ENCODE assay signal across 32 cellular contexts in genomic region chr12:1642513-1642912, GRCh38. TPM values are rescaled to one million over a fixed set of nuclear protein-coding genes. Genes with fewer than 3 reads are reported as not detected.
DNase-seq lines count a peak whose midpoint lies in the region; ATAC-seq and TF ChIP-seq lines count a peak whose summit lies in the region.
"Had no signal": no experiment of that assay in that cellular context is flagged by ENCODE, and none has a peak within 500 bp of the region (broad histone marks: within the 10 kb centered on the region; RNA-seq: fewer than 3 reads in every experiment).

No MANE protein-coding gene starts in this region.

- H3K27me3 ChIP-seq in esophagus muscularis mucosa: no peaks in the 10 kb centered on the region
- H3K27me3 ChIP-seq: ascending aorta; BLaER1 treated with 17β-estradiol and CSF1 and Interleukin-3, amounts not matched to agents 10 nM and 100 nM; SJSA1 had no signal

- ATAC-seq in GM21723 (IDR thresholded peaks at IDR 0.05; ENCODE audit: unreplicated experiment) (no peak), Right ventricle myocardium inferior (no peak)
- ATAC-seq: naive thymus-derived CD4-positive, alpha-beta T cell; psoas muscle; stimulated activated effector memory CD8-positive, alpha-beta T cell treated with anti-CD3 and anti-CD28 coated beads, Interleukin-12 subunit alpha, Interleukin-12 subunit beta, amount 100 ng/mL, for 72 hours had no signal

- no peak overlapping the region for H3K4me3 Mint-ChIP-seq in osteocyte (ENCODE audit: unreplicated experiment)
- H3K4me3 Mint-ChIP-seq: activated naive CD8-positive, alpha-beta T cell; activated T-cell treated with anti-CD3 and anti-CD28 coated beads, Interleukin-2, amount 50 U/mL, for 24 hours; stimulated activated effector memory CD8-positive, alpha-beta T cell treated with anti-CD3 and anti-CD28 coated beads, Interleukin-12 subunit alpha, Interleukin-12 subunit beta, amount 100 ng/mL, for 72 hours; type B pancreatic cell had no signal

- intact Hi-C loops in esophagus muscularis mucosa (cut with DNase I) (no loop called here), Right ventricle myocardium inferior (cut with DNase I) (no loop called here)

- no peak for TF ChIP-seq POLR2A in esophagus muscularis mucosa (IDR thresholded peaks at IDR 0.05; ENCODE audit: low read depth)

- no peaks in the 10 kb centered on the region for H3K9me3 Mint-ChIP-seq in osteocyte (ENCODE audit: unreplicated experiment)
- H3K9me3 Mint-ChIP-seq: activated T-cell treated with anti-CD3 and anti-CD28 coated beads, Interleukin-2, amount 50 U/mL, for 24 hours; naive thymus-derived CD4-positive, alpha-beta T cell; stimulated activated effector memory CD8-positive, alpha-beta T cell treated with anti-CD3 and anti-CD28 coated beads, Interleukin-12 subunit alpha, Interleukin-12 subunit beta, amount 100 ng/mL, for 72 hours; type B pancreatic cell had no signal

- H3K27ac Mint-ChIP-seq in osteocyte (ENCODE audit: unreplicated experiment): peak overlapping the region; percentile 28
- H3K27ac Mint-ChIP-seq: activated naive CD8-positive, alpha-beta T cell; activated T-cell treated with anti-CD3 and anti-CD28 coated beads, Interleukin-2, amount 50 U/mL, for 24 hours; stimulated activated effector memory CD8-positive, alpha-beta T cell treated with anti-CD3 and anti-CD28 coated beads, Interleukin-12 subunit alpha, Interleukin-12 subunit beta, amount 100 ng/mL, for 72 hours; type B pancreatic cell had no signal

- peaks cover 8% of the 10 kb centered on the region for H3K4me1 Mint-ChIP-seq in osteocyte (ENCODE audit: unreplicated experiment)
- H3K4me1 Mint-ChIP-seq: stimulated activated effector memory CD8-positive, alpha-beta T cell treated with anti-CD3 and anti-CD28 coated beads, Interleukin-12 subunit alpha, Interleukin-12 subunit beta, amount 100 ng/mL, for 72 hours had no signal

- no peaks in the 10 kb centered on the region for H3K27me3 Mint-ChIP-seq in osteocyte (ENCODE audit: unreplicated experiment)

- H3K9me3 ChIP-seq in esophagus muscularis mucosa: no peaks in the 10 kb centered on the region
- H3K9me3 ChIP-seq: ascending aorta; BLaER1 treated with 17β-estradiol and CSF1 and Interleukin-3, amounts not matched to agents 10 nM and 100 nM; HAP-1; psoas muscle; SJSA1 had no signal

- H3K36me3 Mint-ChIP-seq in osteocyte (ENCODE audit: unreplicated experiment): peaks cover 25% of the 10 kb centered on the region
- H3K36me3 Mint-ChIP-seq: activated naive CD8-positive, alpha-beta T cell; naive thymus-derived CD4-positive, alpha-beta T cell; stimulated activated effector memory CD8-positive, alpha-beta T cell treated with anti-CD3 and anti-CD28 coated beads, Interleukin-12 subunit alpha, Interleukin-12 subunit beta, amount 100 ng/mL, for 72 hours had no signal

- WGBS in esophagus muscularis mucosa: 46% methylated on average over 7 of the region's 7 CpGs

- H3K4me1 ChIP-seq in esophagus muscularis mucosa: peaks cover 15 to 86% (median 68%) of the 10 kb centered on the region in 4 donors
- H3K4me1 ChIP-seq: SJSA1 had no signal

- H3K4me3 ChIP-seq in esophagus muscularis mucosa: no peak overlapping the region
- H3K4me3 ChIP-seq: ascending aorta; BLaER1 treated with 17β-estradiol and CSF1 and Interleukin-3, amounts not matched to agents 10 nM and 100 nM; HAP-1; psoas muscle; SJSA1 had no signal

- H3K36me3 ChIP-seq in esophagus muscularis mucosa: peaks cover 4 to 44% (median 27%) of the 10 kb centered on the region in 4 donors
- H3K36me3 ChIP-seq: ascending aorta; BLaER1 treated with 17β-estradiol and CSF1 and Interleukin-3, amounts not matched to agents 10 nM and 100 nM; HAP-1; SJSA1; WERI-Rb-1 had no signal

- DNase-seq in NCI-H1417 (lab: John Stamatoyannopoulos, UW) (peak in 2 of 3 experiments; percentile 40 to 70), NCI-H1417 treated with DMSO at 0.1 percent for 48 hours (lab: John Stamatoyannopoulos, UW) (no peak), NCI-H69 (lab: John Stamatoyannopoulos, UW) (peak; percentile 56), esophagus muscularis mucosa (ENCODE audit: extremely low spot score) (no peak), osteocyte (ENCODE audit: extremely low spot score, unreplicated experiment) (no peak), cerebellar nuclear complex (lab: John Stamatoyannopoulos, UW) (no peak), Right ventricle myocardium inferior (ENCODE audit: missing footprints) (no peak)
- DNase-seq: activated CD4-positive, alpha-beta T cell treated with anti-CD3 and anti-CD28 coated beads for 48 hours; activated effector memory CD4-positive, alpha-beta T cell treated with anti-CD3 and anti-CD28 coated beads, Interleukin-2, amount 50 U/mL, for 16 hours; activated T-cell treated with anti-CD3 and anti-CD28 coated beads, Interleukin-2, amount 50 U/mL, for 24 hours; central memory CD4-positive, alpha-beta T cell; DMS53; head of caudate nucleus; Kasumi-1; left ventricle myocardium superior; naive thymus-derived CD4-positive, alpha-beta T cell; NCI-H187; NCI-H526; nucleus accumbens; psoas muscle; T1000; WERI-Rb-1 had no signal

- H3K27ac ChIP-seq in esophagus muscularis mucosa (replicated peaks in 1 of 4): peak overlapping the region; percentile 13 to 74 (median 48)
- H3K27ac ChIP-seq: 22Rv1; ascending aorta; BLaER1 treated with 17β-estradiol and CSF1 and Interleukin-3, amounts not matched to agents 10 nM and 100 nM; psoas muscle; SJSA1; WERI-Rb-1 had no signal

- no peak for TF ChIP-seq EP300 in esophagus muscularis mucosa (IDR thresholded peaks at IDR 0.05)

- TF ChIP-seq CTCF in esophagus muscularis mucosa (IDR thresholded peaks at IDR 0.05): no peak
- TF ChIP-seq CTCF in osteocyte (IDR thresholded peaks at IDR 0.05): no peak

RNA-seq across cellular contexts. Expression of gene WNT5B, which starts 13.5 kb away (rescaled TPM):
- total RNA-seq in esophagus muscularis mucosa: 100 to 1,000 TPM in 1 of 4 donors, 10 to 100 TPM in 3; 33.5 to 112 (median 53.5) TPM
- 88.7 and 99.5 TPM in 2 replicates for total RNA-seq in osteocyte
- total RNA-seq in Right ventricle myocardium inferior: 2.9 TPM
- total RNA-seq: activated CD8-positive, alpha-beta memory T cell treated with anti-CD3 and anti-CD28 coated beads for 36 hours had no signal

RNA-seq across cellular contexts. Expression of gene FBXL14, which starts 48.1 kb away (rescaled TPM):
- total RNA-seq in esophagus muscularis mucosa (10 to 100 TPM; 12.0 to 22.6 (median 16.0) TPM), osteocyte (9.1 and 9.4 TPM in 2 replicates), Right ventricle myocardium inferior (6.2 TPM)

RNA-seq across cellular contexts. Expression of gene ADIPOR2, which starts 48.4 kb away (rescaled TPM):
- total RNA-seq in esophagus muscularis mucosa (10 to 100 TPM; 28.2 to 37.4 (median 34.1) TPM), osteocyte (40.2 and 43.5 TPM in 2 replicates), Right ventricle myocardium inferior (38.4 TPM)

Comparison
In these comparisons a context has a peak if more than half of its experiments do, and no peak if none do; other contexts are left out.
1. DNase-seq: peak in NCI-H1417 (2 of 3) and NCI-H69 (single experiment); none in NCI-H1417 treated with DMSO at 0.1 percent for 48 hours (single experiment), esophagus muscularis mucosa (single experiment), osteocyte (single experiment), cerebellar nuclear complex (0 of 2) and Right ventricle myocardium inferior (single experiment).